Comparison of ENCODE assay signal across 20 cellular contexts in the genomic region with DNA sequence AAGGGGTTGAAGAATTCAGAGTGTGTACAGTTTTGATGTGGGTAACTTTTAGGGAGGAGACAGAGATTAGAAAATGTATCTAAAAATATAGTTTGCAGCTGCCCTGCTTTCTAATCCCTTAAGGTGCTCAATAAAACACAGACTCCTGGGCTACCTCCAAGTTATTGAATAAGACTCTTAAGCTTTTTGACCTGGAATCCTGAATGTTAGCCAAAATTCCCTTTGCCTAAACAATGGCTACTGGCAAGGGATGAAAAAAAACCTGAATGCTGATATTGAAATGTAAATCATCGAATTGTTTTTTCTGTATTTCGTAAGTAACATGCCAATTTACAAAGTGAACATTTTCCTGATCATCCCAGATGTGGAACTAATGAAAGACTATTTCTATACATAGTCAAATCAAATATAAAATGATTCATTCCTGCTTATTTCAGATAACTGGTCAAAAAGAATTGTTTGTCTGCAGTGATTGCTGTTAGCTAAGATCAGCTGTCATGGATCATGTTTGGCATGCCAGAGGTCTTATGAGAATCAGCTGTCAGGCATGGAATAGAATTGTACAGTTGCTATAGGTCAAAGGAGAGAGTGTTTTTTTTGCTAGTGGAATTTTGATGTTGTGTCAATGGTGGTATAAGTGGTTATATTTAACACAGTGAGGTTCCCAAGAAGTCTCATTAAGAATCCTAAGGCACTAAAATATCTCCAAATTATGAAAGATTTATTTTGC.
DNase-seq lines count a peak whose midpoint lies in the region; ATAC-seq and TF ChIP-seq lines count a peak whose summit lies in the region.
"Had no signal": no experiment of that assay in that cellular context is flagged by ENCODE, and none has a peak within 500 bp of the region (broad histone marks: within the 10 kb centered on the region; RNA-seq: fewer than 3 reads in every experiment).

No MANE protein-coding gene starts in this region.

- TF ChIP-seq RAD21 in Ishikawa (IDR thresholded peaks at IDR 0.05; ENCODE audit: low read depth) = no peak

- in situ Hi-C loops in SK-MEL-5 (cut with HindIII; ENCODE audit: low pct_unique_long_range_greater_than_20kb, low sequenced_read_pairs) = no loop called here

- no peak for ATAC-seq in HG02840 (IDR thresholded peaks at IDR 0.05; ENCODE audit: low FRiP score, unreplicated experiment)
- ATAC-seq: Right ventricle myocardium inferior had no signal

- TF ChIP-seq EP300 in Ishikawa (IDR thresholded peaks at IDR 0.05; ENCODE audit: borderline replicate concordance) = no peak

- peak; percentile 55 for DNase-seq in SK-MEL-5 (ENCODE audit: low read depth, low spot score)
- peak; percentile 16 for DNase-seq in fibroblast of pulmonary artery (ENCODE audit: low read depth)
- DNase-seq in retinal pigment epithelial cell (ENCODE audit: low read depth) = peak; percentile 13
- DNase-seq in DMS153 treated with DMSO at 0.1 percent for 48 hours (lab: John Stamatoyannopoulos, UW; ENCODE audit: unreplicated experiment) = no peak
- DNase-seq in NCI-H2107 treated with DMSO at 0.1 percent for 48 hours (lab: John Stamatoyannopoulos, UW; ENCODE audit: unreplicated experiment) = no peak
- DNase-seq: C1 segment of cervical spinal cord; CD4-positive, alpha-beta memory T cell; COR-L47; KBM-7; NCI-H1092 treated with DMSO at 0.1 percent for 48 hours; NCI-H1436; NCI-H187 treated with DMSO at 0.1 percent for 48 hours; NCI-H524 treated with DMSO at 0.1 percent for 48 hours; NCI-H774; NK-92 treated with Interleukin-12 subunit alpha and Interleukin-12 subunit beta, amount 100 ng/mL, for 24 hours; PC-9 had no signal

- TF ChIP-seq CTCF in fibroblast of pulmonary artery (IDR thresholded peaks at IDR 0.05; ENCODE audit: low read length, missing control alignments) (no peak), retinal pigment epithelial cell (conservative IDR thresholded peaks at IDR 0.05; ENCODE audit: low read depth, low read length) (no peak)

- no peak overlapping the region for H3K4me3 ChIP-seq in fibroblast of pulmonary artery (replicated peaks; ENCODE audit: low read depth, low read length)
- no peak overlapping the region for H3K4me3 ChIP-seq in retinal pigment epithelial cell (ENCODE audit: low read length)
- H3K4me3 ChIP-seq: PC-9, SJSA1 had no signal

TF ChIP-seq in Ishikawa, 13 proteins besides CTCF, POLR2A, EP300 and RAD21:
- TF ChIP-seq YY1 (IDR thresholded peaks at IDR 0.05; ENCODE audit: low read depth) (no peak), CEBPB (IDR thresholded peaks at IDR 0.05) (no peak), TAF1 (IDR thresholded peaks at IDR 0.05; ENCODE audit: low read depth) (no peak), NFIC (IDR thresholded peaks at IDR 0.05) (0 out of 2 replicates have a peak, but pooled peaks have one; percentile 30), FOXM1 (IDR thresholded peaks at IDR 0.05; ENCODE audit: borderline replicate concordance, low read depth) (no peak), TEAD4 (IDR thresholded peaks at IDR 0.05) (no peak), CREB1 (IDR thresholded peaks at IDR 0.05; ENCODE audit: low read depth) (no peak)
- TF ChIP-seq, protein P1, sequence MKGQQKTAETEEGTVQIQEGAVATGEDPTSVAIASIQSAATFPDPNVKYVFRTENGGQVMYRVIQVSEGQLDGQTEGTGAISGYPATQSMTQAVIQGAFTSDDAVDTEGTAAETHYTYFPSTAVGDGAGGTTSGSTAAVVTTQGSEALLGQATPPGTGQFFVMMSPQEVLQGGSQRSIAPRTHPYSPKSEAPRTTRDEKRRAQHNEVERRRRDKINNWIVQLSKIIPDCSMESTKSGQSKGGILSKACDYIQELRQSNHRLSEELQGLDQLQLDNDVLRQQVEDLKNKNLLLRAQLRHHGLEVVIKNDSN (IDR thresholded peaks at IDR 0.05) = no peak
- TF ChIP-seq, protein P2, sequence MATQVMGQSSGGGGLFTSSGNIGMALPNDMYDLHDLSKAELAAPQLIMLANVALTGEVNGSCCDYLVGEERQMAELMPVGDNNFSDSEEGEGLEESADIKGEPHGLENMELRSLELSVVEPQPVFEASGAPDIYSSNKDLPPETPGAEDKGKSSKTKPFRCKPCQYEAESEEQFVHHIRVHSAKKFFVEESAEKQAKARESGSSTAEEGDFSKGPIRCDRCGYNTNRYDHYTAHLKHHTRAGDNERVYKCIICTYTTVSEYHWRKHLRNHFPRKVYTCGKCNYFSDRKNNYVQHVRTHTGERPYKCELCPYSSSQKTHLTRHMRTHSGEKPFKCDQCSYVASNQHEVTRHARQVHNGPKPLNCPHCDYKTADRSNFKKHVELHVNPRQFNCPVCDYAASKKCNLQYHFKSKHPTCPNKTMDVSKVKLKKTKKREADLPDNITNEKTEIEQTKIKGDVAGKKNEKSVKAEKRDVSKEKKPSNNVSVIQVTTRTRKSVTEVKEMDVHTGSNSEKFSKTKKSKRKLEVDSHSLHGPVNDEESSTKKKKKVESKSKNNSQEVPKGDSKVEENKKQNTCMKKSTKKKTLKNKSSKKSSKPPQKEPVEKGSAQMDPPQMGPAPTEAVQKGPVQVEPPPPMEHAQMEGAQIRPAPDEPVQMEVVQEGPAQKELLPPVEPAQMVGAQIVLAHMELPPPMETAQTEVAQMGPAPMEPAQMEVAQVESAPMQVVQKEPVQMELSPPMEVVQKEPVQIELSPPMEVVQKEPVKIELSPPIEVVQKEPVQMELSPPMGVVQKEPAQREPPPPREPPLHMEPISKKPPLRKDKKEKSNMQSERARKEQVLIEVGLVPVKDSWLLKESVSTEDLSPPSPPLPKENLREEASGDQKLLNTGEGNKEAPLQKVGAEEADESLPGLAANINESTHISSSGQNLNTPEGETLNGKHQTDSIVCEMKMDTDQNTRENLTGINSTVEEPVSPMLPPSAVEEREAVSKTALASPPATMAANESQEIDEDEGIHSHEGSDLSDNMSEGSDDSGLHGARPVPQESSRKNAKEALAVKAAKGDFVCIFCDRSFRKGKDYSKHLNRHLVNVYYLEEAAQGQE (IDR thresholded peaks at IDR 0.05; ENCODE audit: low read depth) = no peak

Comparison
In these comparisons a context has a peak if more than half of its experiments do, and no peak if none do; other contexts are left out.
1. DNase-seq: peak in SK-MEL-5 (single experiment), fibroblast of pulmonary artery (single experiment) and retinal pigment epithelial cell (single experiment); none in DMS153 treated with DMSO at 0.1 percent for 48 hours (single experiment) and NCI-H2107 treated with DMSO at 0.1 percent for 48 hours (single experiment).